Comparison of ENCODE assay signal across 13 cellular contexts in the genomic region with DNA sequence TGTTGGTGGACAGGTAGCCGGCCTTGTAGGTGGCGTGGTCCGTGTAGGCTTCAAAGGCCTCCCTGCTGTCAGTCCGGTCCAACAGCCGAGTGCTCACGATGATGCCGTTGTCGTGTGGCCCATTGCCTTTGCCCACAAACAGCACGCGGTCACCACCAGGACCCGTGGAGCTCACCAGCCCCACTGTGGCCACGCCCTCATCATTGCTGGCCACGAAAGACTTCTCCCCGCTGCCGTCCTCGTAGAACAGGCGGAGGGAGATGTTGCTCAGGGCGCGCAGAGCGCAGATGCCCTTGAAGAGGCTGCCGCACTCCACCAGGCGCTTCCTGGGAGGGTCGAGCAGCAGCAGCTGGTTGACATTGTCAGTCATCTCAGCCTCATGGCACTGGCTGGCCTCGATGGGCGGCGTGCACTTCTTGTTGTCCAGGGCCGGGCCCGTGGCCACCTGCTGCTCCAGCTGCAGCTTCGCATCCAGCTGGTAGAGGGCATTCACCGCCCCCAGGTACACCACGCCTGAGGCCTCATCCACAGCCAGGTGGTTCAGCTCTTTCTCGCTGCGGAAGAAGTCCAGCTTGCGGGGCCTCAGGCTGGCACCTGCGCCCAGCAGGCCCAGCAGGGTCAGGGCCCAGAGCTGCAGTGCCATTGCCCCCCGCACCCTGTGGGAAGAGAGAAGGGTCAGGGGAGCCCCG.
"Had no signal": no experiment of that assay in that cellular context is flagged by ENCODE, and none has a peak within 500 bp of the region (broad histone marks: within the 10 kb centered on the region; RNA-seq: fewer than 3 reads in every experiment).

No MANE protein-coding gene starts in this region.

- H3K27me3 ChIP-seq: sigmoid colon, upper lobe of left lung had no signal

- DNase-seq: activated CD4-positive, alpha-beta memory T cell treated with anti-CD3 and anti-CD28 coated beads for 36 hours; activated CD4-positive, alpha-beta T cell treated with anti-CD3 and anti-CD28 coated beads for 1 hour; activated gamma-delta T cell; activated naive CD8-positive, alpha-beta T cell treated with anti-CD3 and anti-CD28 coated beads for 36 hours; activated T-cell treated with anti-CD3 and anti-CD28 coated beads, Interleukin-2, amount 50 U/mL, for 48 hours; endodermal cell; hippocampal formation; kidney glomerular epithelial cell; sigmoid colon; stimulated activated CD4-positive, alpha-beta T cell treated with anti-CD3 and anti-CD28 coated beads, Interleukin-2, amount 100 ng/mL, for 24 hours; stimulated activated naive CD4-positive, alpha-beta T cell; T-helper 9 cell had no signal

- H3K4me3 ChIP-seq: sigmoid colon, upper lobe of left lung had no signal

- H3K9me3 ChIP-seq: sigmoid colon, upper lobe of left lung had no signal

- H3K27ac ChIP-seq: sigmoid colon had no signal
